ENCODE assay signal across 11 cellular contexts in genomic region chr16:1985466-1986150, GRCh38. TPM values are rescaled to one million over a fixed set of nuclear protein-coding genes. Genes with fewer than 3 reads are reported as not detected.
DNase-seq lines count a peak whose midpoint lies in the region; ATAC-seq and TF ChIP-seq lines count a peak whose summit lies in the region.
"Had no signal": no experiment of that assay in that cellular context is flagged by ENCODE, and none has a peak within 500 bp of the region (broad histone marks: within the 10 kb centered on the region; RNA-seq: fewer than 3 reads in every experiment).

No MANE protein-coding gene starts in this region.

- no peaks in the 10 kb centered on the region for H3K9me3 ChIP-seq in CD8-positive, alpha-beta T cell (ENCODE audit: low read length)
- no peaks in the 10 kb centered on the region for H3K9me3 ChIP-seq in Karpas-422 (ENCODE audit: low read length)

- no peak for TF ChIP-seq CTCF in CD8-positive, alpha-beta T cell (IDR thresholded peaks at IDR 0.05)
- no peak for TF ChIP-seq CTCF in nephron (IDR thresholded peaks at IDR 0.05; ENCODE audit: unreplicated experiment in 3 of 3)

- no peak overlapping the region for H3K27ac Mint-ChIP-seq in CD8-positive, alpha-beta T cell
- H3K27ac Mint-ChIP-seq in central memory CD8-positive, alpha-beta T cell (ENCODE audit: low read depth) = no peak overlapping the region
- H3K27ac Mint-ChIP-seq in nephron = peak overlapping the region in 1 of 3 experiments; percentile 88

- no peak for DNase-seq in CD8-positive, alpha-beta T cell
- DNase-seq in Karpas-422 (no peak), ecto neural progenitor cell (ENCODE audit: low spot score) (no peak), MV-4-11 (lab: John Stamatoyannopoulos, UW) (no peak), mucosa of gallbladder (ENCODE audit: low spot score) (no peak)
- no peak for DNase-seq in central memory CD8-positive, alpha-beta T cell (ENCODE audit: low spot score in 2 of 2)
- DNase-seq: central memory CD4-positive, alpha-beta T cell; NCI-H2227 treated with DMSO at 0.1 percent for 48 hours had no signal

- peak overlapping the region; percentile 98 for H3K9ac ChIP-seq in Karpas-422 (ENCODE audit: low read length)

- no peaks in the 10 kb centered on the region for H3K9me3 Mint-ChIP-seq in CD8-positive, alpha-beta T cell
- no peaks in the 10 kb centered on the region for H3K9me3 Mint-ChIP-seq in central memory CD8-positive, alpha-beta T cell
- no peaks in the 10 kb centered on the region for H3K9me3 Mint-ChIP-seq in nephron

- CTCF ChIA-PET in CD8-positive, alpha-beta T cell (lab: Charles Lee) = interaction anchor here (1.0 to 3.0 kb wide), 3 partner anchors 10 to 155 kb away, joined by 3 to 9 read pairs (median 3); no protein-coding TSS in a partner anchor

- intact Hi-C loops in CD8-positive, alpha-beta T cell (cut with DNase I, micrococcal nuclease) = no loop called here

- H3K79me2 ChIP-seq in Karpas-422 (ENCODE audit: low read length) = peaks cover 11% of the 10 kb centered on the region

- H3K36me3 Mint-ChIP-seq in CD8-positive, alpha-beta T cell = peaks cover 13% of the 10 kb centered on the region
- H3K36me3 Mint-ChIP-seq in central memory CD8-positive, alpha-beta T cell (ENCODE audit: insufficient read depth) = peaks cover 21% of the 10 kb centered on the region
- H3K36me3 Mint-ChIP-seq in nephron (ENCODE audit: low read depth) = peaks cover 13% of the 10 kb centered on the region

- no peaks in the 10 kb centered on the region for H3K9me2 ChIP-seq in Karpas-422 (replicated peaks; ENCODE audit: insufficient read depth, low read length)

- H3K4me1 ChIP-seq in CD8-positive, alpha-beta T cell (ENCODE audit: insufficient read depth, low read length) = peaks cover 18% of the 10 kb centered on the region
- peaks cover 30% of the 10 kb centered on the region for H3K4me1 ChIP-seq in Karpas-422 (ENCODE audit: low read length)

- H4K20me1 ChIP-seq in Karpas-422 (ENCODE audit: insufficient read depth, low read depth, low read length) = no peaks in the 10 kb centered on the region

- peaks cover 6% of the 10 kb centered on the region for H3K36me3 ChIP-seq in CD8-positive, alpha-beta T cell (ENCODE audit: insufficient read depth, low read length)
- H3K36me3 ChIP-seq in Karpas-422 (ENCODE audit: insufficient read depth, low read length) = no peaks in the 10 kb centered on the region

- H2AFZ ChIP-seq in Karpas-422 (ENCODE audit: low read length) = no peak overlapping the region

- peaks cover 24% of the 10 kb centered on the region for H3K4me1 Mint-ChIP-seq in CD8-positive, alpha-beta T cell (ENCODE audit: low read depth)
- peaks cover 15% of the 10 kb centered on the region for H3K4me1 Mint-ChIP-seq in central memory CD8-positive, alpha-beta T cell
- H3K4me1 Mint-ChIP-seq in nephron = peaks cover 34% of the 10 kb centered on the region

- H3K4me3 ChIP-seq in CD8-positive, alpha-beta T cell (ENCODE audit: low read depth, low read length) = no peak overlapping the region
- H3K4me3 ChIP-seq in Karpas-422 (ENCODE audit: low read length) = peak overlapping the region; percentile 98

- POLR2A ChIA-PET in CD8-positive, alpha-beta T cell (lab: Charles Lee) = interaction anchor here (0.6 to 2.3 kb wide), 3 partner anchors 21 to 170 kb away, joined by 3 to 10 read pairs (median 4); partner anchors contain the start of genes RPS2 and TRAF7

- H3K27ac ChIP-seq in CD8-positive, alpha-beta T cell (ENCODE audit: low read depth, low read length) = no peak overlapping the region
- H3K27ac ChIP-seq in Karpas-422 (ENCODE audit: low read length) = no peak overlapping the region

- peak overlapping the region; percentile 92 for H3K4me2 ChIP-seq in Karpas-422 (ENCODE audit: low read depth, low read length, poor library complexity, severe bottlenecking)

- no peak for ATAC-seq in CD8-positive, alpha-beta T cell
- ATAC-seq in central memory CD8-positive, alpha-beta T cell (replicated peaks; ENCODE audit: extremely low read depth, poor library complexity, severe bottlenecking) = no peak
- no peak for ATAC-seq in GM18870 (IDR thresholded peaks at IDR 0.05; ENCODE audit: unreplicated experiment)

- H3K27me3 Mint-ChIP-seq in CD8-positive, alpha-beta T cell (ENCODE audit: low read depth) = peaks cover 25% of the 10 kb centered on the region
- H3K27me3 Mint-ChIP-seq in central memory CD8-positive, alpha-beta T cell = peaks cover 28% of the 10 kb centered on the region
- H3K27me3 Mint-ChIP-seq in nephron (ENCODE audit: low read depth) = peaks cover 60% of the 10 kb centered on the region

- peaks cover 19% of the 10 kb centered on the region for H3K27me3 ChIP-seq in CD8-positive, alpha-beta T cell (ENCODE audit: insufficient read depth, low read length)
- H3K27me3 ChIP-seq in Karpas-422 (ENCODE audit: low read length) = no peaks in the 10 kb centered on the region

- H3K4me3 Mint-ChIP-seq in CD8-positive, alpha-beta T cell = peak overlapping the region; percentile 82
- H3K4me3 Mint-ChIP-seq in central memory CD8-positive, alpha-beta T cell = peak overlapping the region; percentile 72
- H3K4me3 Mint-ChIP-seq in nephron = peak overlapping the region; percentile 87 to 88 (median 87)

RNA-seq across cellular contexts. Expression of gene GFER, which starts 1.6 kb away (rescaled TPM):
- 10 to 100 TPM; 15.6 to 16.1 TPM for total RNA-seq in CD8-positive, alpha-beta T cell
- 17.0 and 43.8 TPM in 2 replicates for total RNA-seq in Karpas-422 (2014; rRNA removed; shearing (Covaris generic); ENCODE audit: low replicate concordance)
- total RNA-seq in mucosa of gallbladder = 34.3 TPM

RNA-seq across cellular contexts. Expression of gene SYNGR3, which starts 4.2 kb away (rescaled TPM):
- total RNA-seq in CD8-positive, alpha-beta T cell = 1 to 10 TPM; 6.2 to 6.6 TPM
- 5.3 and 16.3 TPM in 2 replicates for total RNA-seq in Karpas-422 (2014; rRNA removed; shearing (Covaris generic); ENCODE audit: low replicate concordance)
- 1.4 TPM for total RNA-seq in mucosa of gallbladder

RNA-seq across cellular contexts. Expression of gene NOXO1, which starts 4.3 kb away (rescaled TPM):
- under 1 TPM; 0.76 to 0.83 TPM for total RNA-seq in CD8-positive, alpha-beta T cell
- total RNA-seq in Karpas-422 (2014; rRNA removed; shearing (Covaris generic); ENCODE audit: low replicate concordance) = not detected in 2 replicates
- total RNA-seq in mucosa of gallbladder = 2.7 TPM

RNA-seq across cellular contexts. Expression of gene TBL3, which starts 13.8 kb away (rescaled TPM):
- 10 to 100 TPM; 15.4 to 16.6 TPM for total RNA-seq in CD8-positive, alpha-beta T cell
- total RNA-seq in Karpas-422 (2014; rRNA removed; shearing (Covaris generic); ENCODE audit: low replicate concordance) = 25.4 and 48.6 TPM in 2 replicates
- total RNA-seq in mucosa of gallbladder = 32.5 TPM

RNA-seq across cellular contexts. Expression of gene RNF151, which starts 19.0 kb away (rescaled TPM):
- not detected for total RNA-seq in CD8-positive, alpha-beta T cell
- not detected in 2 replicates for total RNA-seq in Karpas-422 (2014; rRNA removed; shearing (Covaris generic); ENCODE audit: low replicate concordance)
- total RNA-seq in mucosa of gallbladder = not detected
- total RNA-seq: temporal lobe had no signal
